In genomic region chr2:176931588-176932563, GRCh38 we compare ENCODE assay signal across 8 cellular contexts.
DNase-seq lines count a peak whose midpoint lies in the region; ATAC-seq, FAIRE-seq and TF ChIP-seq lines count a peak whose summit lies in the region.

No MANE protein-coding gene starts in this region.

- TF ChIP-seq POLR2A in ovary (IDR thresholded peaks at IDR 0.05): no peak

- H4K91ac ChIP-seq in mesenchymal stem cell (ENCODE audit: low read length): no peak overlapping the region

- H2BK120ac ChIP-seq in mesenchymal stem cell (ENCODE audit: low read depth, low read length): no peak overlapping the region

- no peak overlapping the region for H3K18ac ChIP-seq in mesenchymal stem cell (ENCODE audit: low read depth in 1 of 2, low read length in 2 of 2)

- no peak overlapping the region for H2BK5ac ChIP-seq in mesenchymal stem cell (ENCODE audit: low read depth, low read length, poor library complexity, severe bottlenecking)

- no peaks in the 10 kb centered on the region for H3K79me1 ChIP-seq in mesenchymal stem cell (replicated peaks; ENCODE audit: low read length, poor library complexity, severe bottlenecking)

- 91% methylated on average over 6 of the region's 8 CpGs for WGBS in mesenchymal stem cell
- WGBS in ovary, 3 donors: 64 to 84% (median 83%) methylated on average over 8 of the region's 8 CpGs

- H2AK5ac ChIP-seq in mesenchymal stem cell (ENCODE audit: low read length, severe bottlenecking): no peak overlapping the region

- H2BK12ac ChIP-seq in mesenchymal stem cell (ENCODE audit: low read length in 2 of 2): no peak overlapping the region

- no peak overlapping the region for H3K9ac ChIP-seq in mesenchymal stem cell (ENCODE audit: low read length)

- no peak overlapping the region for H3K27ac ChIP-seq in mesenchymal stem cell (ENCODE audit: low read length, poor library complexity, severe bottlenecking)
- no peak overlapping the region for H3K27ac ChIP-seq in ovary

- no peak overlapping the region for H3K14ac ChIP-seq in mesenchymal stem cell (ENCODE audit: low read length in 2 of 2)

- CTCF ChIA-PET in GM10248 (lab: Yijun Ruan, JAX): interaction anchor here (1.2 to 1.5 kb wide), 2 partner anchors 24 to 217 kb away, joined by 4 read pairs; no protein-coding TSS in a partner anchor

- H4K8ac ChIP-seq in mesenchymal stem cell (ENCODE audit: low read length): no peak overlapping the region

- TF ChIP-seq EP300 in ovary (IDR thresholded peaks at IDR 0.05): no peak

- peak; percentile 66 for FAIRE-seq in TTC549 (lab: Jason Lieb, UNC)

- intact Hi-C loops in ovary (cut with DNase I) (no loop called here), posterior cingulate gyrus (cut with DNase I) (no loop called here)

- H3K9me3 ChIP-seq in mesenchymal stem cell (ENCODE audit: control insufficient read depth, low read length): no peaks in the 10 kb centered on the region
- no peaks in the 10 kb centered on the region for H3K9me3 ChIP-seq in HAP-1
- H3K9me3 ChIP-seq in ovary: no peaks in the 10 kb centered on the region

- peak overlapping the region; percentile 30 for H2BK15ac ChIP-seq in mesenchymal stem cell (ENCODE audit: low read depth, poor library complexity, severe bottlenecking)

- no peaks in the 10 kb centered on the region for H3K4me1 ChIP-seq in mesenchymal stem cell (ENCODE audit: control insufficient read depth, insufficient read depth, low read depth, low read length)
- no peaks in the 10 kb centered on the region for H3K4me1 ChIP-seq in HAP-1
- no peaks in the 10 kb centered on the region for H3K4me1 ChIP-seq in ovary (ENCODE audit: insufficient read depth)

- in situ Hi-C loops in HAP-1 (cut with MboI; ENCODE audit: low sequenced_read_pairs): no loop called here

- POLR2A ChIA-PET in GM10248 (lab: Yijun Ruan, JAX): no interaction called here

- no peak overlapping the region for H2AFZ ChIP-seq in mesenchymal stem cell (ENCODE audit: low read depth, low read length)

- no peak overlapping the region for H3K4ac ChIP-seq in mesenchymal stem cell (ENCODE audit: low read depth in 1 of 2, low read length in 2 of 2)

- H3K23ac ChIP-seq in mesenchymal stem cell (ENCODE audit: low read length in 2 of 2): no peak overlapping the region

- peaks cover 0 to 3% of the 10 kb centered on the region in 2 experiments for H3K27me3 ChIP-seq in mesenchymal stem cell (ENCODE audit: control insufficient read depth in 1 of 2, insufficient read depth in 1 of 2, low read length in 2 of 2)
- peaks cover 3% of the 10 kb centered on the region for H3K27me3 ChIP-seq in HAP-1 (ENCODE audit: low read depth)
- H3K27me3 ChIP-seq in ovary: no peaks in the 10 kb centered on the region

- peak; percentile 95 for ATAC-seq in GM19397 (IDR thresholded peaks at IDR 0.05; ENCODE audit: unreplicated experiment)
- ATAC-seq in HG03280 (IDR thresholded peaks at IDR 0.05; ENCODE audit: unreplicated experiment): peak; percentile 98

- no peak overlapping the region for H3K4me2 ChIP-seq in mesenchymal stem cell (ENCODE audit: low read length, poor library complexity, severe bottlenecking)

- DNase-seq in GM10248 (ENCODE audit: extremely low spot score): peak; percentile 79
- DNase-seq in mesenchymal stem cell: peak; percentile 37
- no peak for DNase-seq in HAP-1 (ENCODE audit: low spot score in 2 of 2)
- DNase-seq in ovary: no peak
- DNase-seq in posterior cingulate gyrus: no peak

- TF ChIP-seq CTCF in GM10248 (IDR thresholded peaks at IDR 0.05; ENCODE audit: control extremely low read depth, extremely low read depth, low read depth, missing control alignments) (no peak), ovary (IDR thresholded peaks at IDR 0.05) (no peak)

- H3K4me3 ChIP-seq in mesenchymal stem cell (ENCODE audit: insufficient read depth in 1 of 2, low read depth in 1 of 2, low read length in 2 of 2) (no peak overlapping the region), HAP-1 (no peak overlapping the region), ovary (no peak overlapping the region)

- H3K36me3 ChIP-seq in mesenchymal stem cell (ENCODE audit: control insufficient read depth in 1 of 2, insufficient read depth in 2 of 2, low read depth in 1 of 2, low read length in 2 of 2) (no peaks in the 10 kb centered on the region), HAP-1 (replicated peaks) (no peaks in the 10 kb centered on the region), ovary (no peaks in the 10 kb centered on the region)

Comparison
In these comparisons a context has a peak if more than half of its experiments do, and no peak if none do; other contexts are left out.
1. DNase-seq: peak in GM10248 (single experiment) and mesenchymal stem cell (single experiment); none in HAP-1 (0 of 2), ovary (0 of 5) and posterior cingulate gyrus (0 of 10).